In genomic region chr12:93677195-93678064, GRCh38 we compare ENCODE assay signal across 8 cellular contexts. TPM values are rescaled to one million over a fixed set of nuclear protein-coding genes. Genes with fewer than 3 reads are reported as not detected.
DNase-seq lines count a peak whose midpoint lies in the region; ATAC-seq and TF ChIP-seq lines count a peak whose summit lies in the region.

TSS of gene CRADD (plus strand) at chr12:93677375.

- H4K5ac ChIP-seq in mesendoderm (ENCODE audit: low read length): peak within 1 kb of the TSS; percentile 95

- POLR2A ChIA-PET in Caco-2 (lab: Charles Lee): interaction anchor here (0.8 to 1.0 kb wide), 3 partner anchors 10 to 73 kb away, joined by 3 to 7 read pairs (median 3); no protein-coding TSS in a partner anchor

- H3K4ac ChIP-seq in mesendoderm (ENCODE audit: low read depth, low read length): peak within 1 kb of the TSS; percentile 93

- H3K4me1 ChIP-seq in Caco-2 (peaks cover 17% of the 10 kb centered on the region), NT2/D1 (ENCODE audit: insufficient read depth, insufficient read length) (no peaks in the 10 kb centered on the region), endodermal cell (ENCODE audit: control insufficient read depth, insufficient read depth, low read length) (peaks cover 10% of the 10 kb centered on the region), mesendoderm (ENCODE audit: control insufficient read depth, low read depth, low read length) (peaks cover 6% of the 10 kb centered on the region)

- no peak within 1 kb of the TSS for H2BK15ac ChIP-seq in mesendoderm (replicated peaks; ENCODE audit: low read depth)

- H3K9me3 Mint-ChIP-seq in Caco-2 (ENCODE audit: unreplicated experiment) (no peaks in the 10 kb centered on the region), endodermal cell (no peaks in the 10 kb centered on the region)

- H4K8ac ChIP-seq in mesendoderm (ENCODE audit: low read depth, low read length): peak within 1 kb of the TSS; percentile 77

- H3K4me1 Mint-ChIP-seq in Caco-2 (ENCODE audit: low read depth, unreplicated experiment): peaks cover 21% of the 10 kb centered on the region
- peaks cover 29% of the 10 kb centered on the region for H3K4me1 Mint-ChIP-seq in endodermal cell

- peak within 1 kb of the TSS; percentile 98 for H3K27ac Mint-ChIP-seq in Caco-2 (ENCODE audit: unreplicated experiment)
- H3K27ac Mint-ChIP-seq in endodermal cell: peak within 1 kb of the TSS; percentile 99

- H3K27me3 Mint-ChIP-seq in Caco-2 (ENCODE audit: insufficient read depth, unreplicated experiment): no peaks in the 10 kb centered on the region
- no peaks in the 10 kb centered on the region for H3K27me3 Mint-ChIP-seq in endodermal cell (ENCODE audit: insufficient read depth)

- peak within 1 kb of the TSS; percentile 63 for H3K4me3 ChIP-seq in Caco-2 (ENCODE audit: low read depth, low read length)
- H3K4me3 ChIP-seq in NT2/D1 (ENCODE audit: insufficient read length, low read depth): peak within 1 kb of the TSS; percentile 83
- H3K4me3 ChIP-seq in endodermal cell (ENCODE audit: low read length): peak within 1 kb of the TSS; percentile 84
- H3K4me3 ChIP-seq in mesendoderm (ENCODE audit: low read length): peak within 1 kb of the TSS; percentile 56

- no peaks in the 10 kb centered on the region for H3K79me2 ChIP-seq in mesendoderm (ENCODE audit: control insufficient read depth, insufficient read depth, low read length)

- peak within 1 kb of the TSS; percentile 91 for H3K4me2 ChIP-seq in mesendoderm (ENCODE audit: low read length)

- H3K9ac ChIP-seq in NT2/D1 (ENCODE audit: insufficient read length, low read depth) (peak within 1 kb of the TSS; percentile 90), endodermal cell (ENCODE audit: extremely low read depth, low read length, poor library complexity, severe bottlenecking) (peak within 1 kb of the TSS; percentile 84), mesendoderm (ENCODE audit: low read length) (peak within 1 kb of the TSS; percentile 91)

- H3K36me3 ChIP-seq in Caco-2 (ENCODE audit: control insufficient read depth, insufficient read depth, low read length) (no peaks in the 10 kb centered on the region), NT2/D1 (ENCODE audit: insufficient read depth, insufficient read length, low read length) (no peaks in the 10 kb centered on the region), endodermal cell (ENCODE audit: control insufficient read depth, insufficient read depth, low read length) (no peaks in the 10 kb centered on the region), mesendoderm (ENCODE audit: control insufficient read depth, insufficient read depth, low read length) (no peaks in the 10 kb centered on the region)

- peak within 1 kb of the TSS; percentile 89 for H3K4me3 Mint-ChIP-seq in Caco-2 (ENCODE audit: unreplicated experiment)
- peak within 1 kb of the TSS; percentile 94 for H3K4me3 Mint-ChIP-seq in endodermal cell

- no peaks in the 10 kb centered on the region for H3K9me3 ChIP-seq in Caco-2
- H3K9me3 ChIP-seq in NT2/D1 (ENCODE audit: insufficient read depth, low read length): no peaks in the 10 kb centered on the region
- H3K9me3 ChIP-seq in endodermal cell (ENCODE audit: control insufficient read depth, low read length): no peaks in the 10 kb centered on the region

- no peaks in the 10 kb centered on the region for H3K79me1 ChIP-seq in mesendoderm (ENCODE audit: low read length)

- H3K56ac ChIP-seq in mesendoderm (ENCODE audit: low read length): peak within 1 kb of the TSS; percentile 98

- H3K27me3 ChIP-seq in Caco-2 (replicated peaks; ENCODE audit: control insufficient read depth, insufficient read depth, low read length): no peaks in the 10 kb centered on the region
- H3K27me3 ChIP-seq in NT2/D1 (ENCODE audit: insufficient read depth, insufficient read length): no peaks in the 10 kb centered on the region
- no peaks in the 10 kb centered on the region for H3K27me3 ChIP-seq in endodermal cell (ENCODE audit: control insufficient read depth, insufficient read depth, low read length, poor library complexity, severe bottlenecking)
- H3K27me3 ChIP-seq in mesendoderm (ENCODE audit: insufficient read depth, low read length, poor library complexity): no peaks in the 10 kb centered on the region

- TSS peak; percentile 86 for BruUV-seq in Caco-2 (replicated peaks; lab: Mats Ljungman, UMichigan)

- WGBS in endodermal cell (ENCODE audit: insufficient coverage in 1 of 2, insufficient read length in 1 of 2), 2 experiments: 0 to 1% methylated on average over 20 to 37 of the region's 41 CpGs
- no CpG with 5 or more reads among the region's 41 CpGs for WGBS in mesendoderm (ENCODE audit: extremely low coverage, insufficient coverage, low lambda C conversion rate)

- CTCF ChIA-PET in Caco-2 (lab: Charles Lee): interaction anchor here (1.0 kb wide), 1 partner anchor 424 kb away, joined by 3 read pairs; no protein-coding TSS in a partner anchor

- TF ChIP-seq CTCF in Caco-2 (IDR thresholded peaks at IDR 0.05; ENCODE audit: insufficient read depth in 1 of 2, low read depth in 1 of 2, low read length in 1 of 2, severe bottlenecking in 1 of 2, unreplicated experiment in 1 of 2): no peak
- TF ChIP-seq CTCF in endodermal cell (conservative IDR thresholded peaks at IDR 0.05): no peak

- no peak within 1 kb of the TSS for H2BK120ac ChIP-seq in mesendoderm (ENCODE audit: low read depth, low read length)

- H3K27ac ChIP-seq in endodermal cell (ENCODE audit: low read depth, low read length) (peak within 1 kb of the TSS; percentile 95), mesendoderm (ENCODE audit: low read depth, low read length) (peak within 1 kb of the TSS; percentile 98)

- peak within 1 kb of the TSS; percentile 76 for H2BK5ac ChIP-seq in mesendoderm (ENCODE audit: low read length)

- peak within 1 kb of the TSS; percentile 82 for H3K18ac ChIP-seq in mesendoderm (ENCODE audit: low read length)

- peak; percentile 91 for DNase-seq in Caco-2
- DNase-seq in HUDEP-2 (lab: John Stamatoyannopoulos, UW; ENCODE audit: unreplicated experiment in 76 of 76): peak; percentile 16 to 96 (median 81)
- peak; percentile 97 for DNase-seq in NT2/D1 (ENCODE audit: low read depth, low spot score)
- DNase-seq in activated CD8-positive, alpha-beta memory T cell treated with anti-CD3 and anti-CD28 coated beads, Interleukin-2, amount 50 U/mL, for 1 hour (ENCODE audit: extremely low read depth): peak; percentile 85
- DNase-seq in endodermal cell: peak; percentile 95
- DNase-seq in mesendoderm: peak; percentile 99
- peak; percentile 59 for DNase-seq in stimulated activated CD8-positive, alpha-beta memory T cell treated with anti-CD3 and anti-CD28 coated beads, Interleukin-15, amount 100 ng/mL, for 1 hour (ENCODE audit: low read depth)

- no peak within 1 kb of the TSS for H2AK5ac ChIP-seq in mesendoderm (ENCODE audit: low read length)

- intact Hi-C loops in Caco-2 (cut with micrococcal nuclease; ENCODE audit: unreplicated experiment): loop anchor here (1.0 kb wide), 3 partner anchors 21 to 106 kb away; no protein-coding TSS in a partner anchor

- peaks cover 10% of the 10 kb centered on the region for H3K36me3 Mint-ChIP-seq in Caco-2 (ENCODE audit: insufficient read depth, unreplicated experiment)
- no peaks in the 10 kb centered on the region for H3K36me3 Mint-ChIP-seq in endodermal cell (ENCODE audit: low read depth)

- H3K23ac ChIP-seq in mesendoderm (ENCODE audit: low read length): peak within 1 kb of the TSS; percentile 81

- ATAC-seq in GM21381 (IDR thresholded peaks at IDR 0.05; ENCODE audit: unreplicated experiment): peak; percentile 89

RNA-seq across cellular contexts. Expression of gene CRADD, which starts in this region (rescaled TPM):
- total RNA-seq in Caco-2 (2022) (29.2 and 30.6 TPM in 2 replicates), endodermal cell (1 to 10 TPM; 7.7 to 9.1 TPM)
- 14.2 TPM for polyA plus RNA-seq in endodermal cell (2013, experiment 1 of 2)
- 13.5 TPM for polyA plus RNA-seq in endodermal cell (2013, experiment 2 of 2)
- polyA plus RNA-seq in mesendoderm (2013, experiment 1 of 2): 5.3 TPM
- polyA plus RNA-seq in mesendoderm (2013, experiment 2 of 2): 6.1 TPM

Comparison
In these comparisons a context has a peak if more than half of its experiments do, and no peak if none do; other contexts are left out.
1. Peak in every context shown above with its lines: DNase-seq, ATAC-seq, H3K4me3 ChIP-seq and H3K27ac ChIP-seq.